In genomic region chr16:4529085-4530060, GRCh38 we compare ENCODE assay signal across 9 cellular contexts. TPM values are rescaled to one million over a fixed set of nuclear protein-coding genes. Genes with fewer than 3 reads are reported as not detected.
DNase-seq lines count a peak whose midpoint lies in the region; ATAC-seq and TF ChIP-seq lines count a peak whose summit lies in the region.
"Had no signal": no experiment of that assay in that cellular context is flagged by ENCODE, and none has a peak within 500 bp of the region (broad histone marks: within the 10 kb centered on the region; RNA-seq: fewer than 3 reads in every experiment).

No MANE protein-coding gene starts in this region.

- H3K27me3 ChIP-seq in MM.1S (replicated peaks; ENCODE audit: insufficient read depth, low read length): no peaks in the 10 kb centered on the region

- intact Hi-C loops in left cardiac atrium (cut with DNase I): no loop called here

- no peaks in the 10 kb centered on the region for H4K20me1 ChIP-seq in MM.1S (ENCODE audit: insufficient read depth, low read length)

- no peak for ATAC-seq in left cardiac atrium
- ATAC-seq: HCT116 had no signal

- H3K36me3 ChIP-seq in MM.1S (replicated peaks; ENCODE audit: insufficient read depth, low read length): no peaks in the 10 kb centered on the region

- no peak for TF ChIP-seq POLR2A in erythroblast (IDR thresholded peaks at IDR 0.05; ENCODE audit: low read length)

- H3K4me1 ChIP-seq in MM.1S (ENCODE audit: low read length): peaks cover 15% of the 10 kb centered on the region

- H3K4me2 ChIP-seq in MM.1S (ENCODE audit: low read depth, low read length): peak overlapping the region; percentile 50

- peak overlapping the region; percentile 19; the same call in 1 of the 2 replicates for H3K9ac ChIP-seq in MM.1S (ENCODE audit: low read length)

- peak overlapping the region; percentile 34 for H2AFZ ChIP-seq in MM.1S (ENCODE audit: low read length)

- DNase-seq in MM.1S (peak; percentile 76), non-pigmented ciliary epithelial cell (ENCODE audit: low read depth) (peak; percentile 38), GM19238 (ENCODE audit: insufficient read length, low spot score) (no peak), NCI-H446 treated with DMSO at 0.1 percent for 48 hours (lab: John Stamatoyannopoulos, UW) (no peak), erythroblast (lab: John Stamatoyannopoulos, UW) (no peak), left cardiac atrium (no peak)

- H3K4me3 ChIP-seq in MM.1S (ENCODE audit: low read length): 0 out of 2 replicates have a peak overlapping the region, but pooled peaks have one; percentile 1

- TF ChIP-seq CTCF in GM12872 (IDR thresholded peaks at IDR 0.05; ENCODE audit: insufficient read depth, low read depth, low read length): 0 out of 3 replicates have a peak, but pooled peaks have one; percentile 10
- TF ChIP-seq CTCF in MM.1S (IDR thresholded peaks at IDR 0.05; ENCODE audit: low read length): peak; percentile 39

- H3K79me2 ChIP-seq in MM.1S (ENCODE audit: low read length): peaks cover 69% of the 10 kb centered on the region

- H3K9me3 ChIP-seq in MM.1S (replicated peaks; ENCODE audit: insufficient read depth, low read length): no peaks in the 10 kb centered on the region

- H3K9me2 ChIP-seq in MM.1S (replicated peaks; ENCODE audit: insufficient read depth, low read length): no peaks in the 10 kb centered on the region

- peaks cover 13% of the 10 kb centered on the region; the same call in 1 of the 2 replicates for H3F3A ChIP-seq in MM.1S (ENCODE audit: insufficient read depth, low read length)

- H3K27ac ChIP-seq in MM.1S (ENCODE audit: low read length) (peak overlapping the region; percentile 78), cingulate gyrus (ENCODE audit: low read depth, low read length) (peak overlapping the region; percentile 30)

RNA-seq across cellular contexts. Expression of gene CDIP1, which starts 9.2 kb away (rescaled TPM):
- total RNA-seq in left cardiac atrium: 10 to 100 TPM; 34.1 to 42.9 TPM

RNA-seq across cellular contexts. Expression of gene C16orf96, which starts 26.8 kb away (rescaled TPM):
- total RNA-seq in left cardiac atrium: under 1 TPM in 1 of 2 donors, not detected in 1; 0.10 TPM

RNA-seq across cellular contexts. Expression of gene HMOX2, which starts 53.2 kb away (rescaled TPM):
- 10 to 100 TPM; 65.3 to 92.0 TPM for total RNA-seq in left cardiac atrium

RNA-seq across cellular contexts. Expression of gene NMRAL1, which starts 54.9 kb away (rescaled TPM):
- 10 to 100 TPM; 16.8 to 17.2 TPM for total RNA-seq in left cardiac atrium

Comparison
In these comparisons a context has a peak if more than half of its experiments do, and no peak if none do; other contexts are left out.
1. DNase-seq: peak in MM.1S (single experiment) and non-pigmented ciliary epithelial cell (single experiment); none in GM19238 (single experiment), NCI-H446 treated with DMSO at 0.1 percent for 48 hours (single experiment), erythroblast (0 of 2) and left cardiac atrium (single experiment).